In genomic region chr6:67888886-67889681, GRCh38 we compare ENCODE assay signal across 17 cellular contexts.
DNase-seq lines count a peak whose midpoint lies in the region; FAIRE-seq and TF ChIP-seq lines count a peak whose summit lies in the region.
"Had no signal": no experiment of that assay in that cellular context is flagged by ENCODE, and none has a peak within 500 bp of the region (broad histone marks: within the 10 kb centered on the region; RNA-seq: fewer than 3 reads in every experiment).

No MANE protein-coding gene starts in this region.

- DNase-seq in GM12865 (ENCODE audit: low read depth) = peak; percentile 4
- peak; percentile 81 for DNase-seq in KG1 (lab: John Stamatoyannopoulos, UW)
- peak; percentile 95 for DNase-seq in RCC 7860 (ENCODE audit: low spot score)
- peak; percentile 36 for DNase-seq in kidney tubule cell (ENCODE audit: low spot score)
- no peak for DNase-seq in PC-9
- no peak for DNase-seq in right atrium auricular region (ENCODE audit: low spot score)
- no peak for DNase-seq in kidney glomerular epithelial cell (lab: John Stamatoyannopoulos, UW)
- DNase-seq in cardiac septum (ENCODE audit: low spot score) = no peak
- DNase-seq: activated CD4-positive, alpha-beta T cell treated with anti-CD3 and anti-CD28 coated beads for 1 hour; activated CD8-positive, alpha-beta memory T cell treated with anti-CD3 and anti-CD28 coated beads, Interleukin-2, amount 50 U/mL, for 48 hours; activated naive CD4-positive, alpha-beta T cell treated with anti-CD3 and anti-CD28 coated beads, Interleukin-2, amount 10 ng/mL, durations not matched to agents 7 days and 5 days; BE2C; body of pancreas; NCI-H2081 treated with DMSO at 0.1 percent for 48 hours; NCI-H524 treated with DMSO at 0.1 percent for 48 hours had no signal

- intact Hi-C loops in PC-9 (cut with micrococcal nuclease; ENCODE audit: unreplicated experiment) = no loop called here
- intact Hi-C loops in cardiac septum (cut with DNase I) = no loop called here

- no peaks in the 10 kb centered on the region for H3K79me2 ChIP-seq in PC-9 (ENCODE audit: low read depth)

- CTCF ChIA-PET in PC-9 (lab: Charles Lee) = no interaction called here

- H3K27ac ChIP-seq in PC-9 = no peak overlapping the region
- H3K27ac ChIP-seq in right atrium auricular region = no peak overlapping the region
- H3K27ac ChIP-seq: body of pancreas, neural progenitor cell, RWPE1 had no signal

- H3K4me3 ChIP-seq in GM12865 (ENCODE audit: low read depth, low read length) = no peak overlapping the region
- H3K4me3 ChIP-seq in PC-9 = no peak overlapping the region
- H3K4me3 ChIP-seq in right atrium auricular region = no peak overlapping the region
- H3K4me3 ChIP-seq: body of pancreas, neural progenitor cell had no signal

- no peak overlapping the region for H2AFZ ChIP-seq in PC-9
- H2AFZ ChIP-seq: neural progenitor cell had no signal

- H3K27me3 ChIP-seq in PC-9 (ENCODE audit: insufficient read depth, low read depth) = no peaks in the 10 kb centered on the region
- H3K27me3 ChIP-seq in right atrium auricular region = no peaks in the 10 kb centered on the region
- H3K27me3 ChIP-seq: BE2C, body of pancreas, neural progenitor cell had no signal

- H3K36me3 ChIP-seq in PC-9 (ENCODE audit: low read depth) = no peaks in the 10 kb centered on the region
- H3K36me3 ChIP-seq in right atrium auricular region = no peaks in the 10 kb centered on the region
- H3K36me3 ChIP-seq: BE2C, neural progenitor cell had no signal

- TF ChIP-seq CTCF in GM12865 (IDR thresholded peaks at IDR 0.05; ENCODE audit: insufficient read depth, low read depth, low read length, missing control alignments) (no peak), PC-9 (conservative IDR thresholded peaks at IDR 0.05) (no peak), right atrium auricular region (IDR thresholded peaks at IDR 0.05) (no peak)

- no peaks in the 10 kb centered on the region for H3K9me3 ChIP-seq in PC-9 (ENCODE audit: insufficient read depth, low read depth)
- H3K9me3 ChIP-seq in right atrium auricular region = no peaks in the 10 kb centered on the region
- H3K9me3 ChIP-seq: BE2C, body of pancreas had no signal

- H3K9me2 ChIP-seq in PC-9 (ENCODE audit: insufficient read depth) = no peaks in the 10 kb centered on the region

- no peaks in the 10 kb centered on the region for H3K4me1 ChIP-seq in PC-9 (replicated peaks; ENCODE audit: insufficient read depth)
- H3K4me1 ChIP-seq in right atrium auricular region = no peaks in the 10 kb centered on the region
- H3K4me1 ChIP-seq: BE2C, body of pancreas, neural progenitor cell had no signal

- POLR2A ChIA-PET in PC-9 (lab: Charles Lee; ENCODE audit: unreplicated experiment) = no interaction called here

- H3K4me2 ChIP-seq in PC-9 = no peak overlapping the region
- H3K4me2 ChIP-seq: neural progenitor cell had no signal

- H4K20me1 ChIP-seq in PC-9 (ENCODE audit: insufficient read depth) = no peaks in the 10 kb centered on the region

- FAIRE-seq in RCC 7860 (lab: Jason Lieb, UNC) = peak; percentile 97

- H3F3A ChIP-seq in PC-9 (ENCODE audit: insufficient read depth, low read depth) = no peaks in the 10 kb centered on the region

- BruUV-seq in PC-9 (replicated peaks; lab: Mats Ljungman, UMichigan) = no TSS peak

Comparison
In these comparisons a context has a peak if more than half of its experiments do, and no peak if none do; other contexts are left out.
1. DNase-seq: peak in GM12865 (single experiment), KG1 (single experiment), RCC 7860 (single experiment) and kidney tubule cell (single experiment); none in PC-9 (0 of 2), right atrium auricular region (single experiment), kidney glomerular epithelial cell (single experiment) and cardiac septum (single experiment).